ENCODE assay signal across 8 cellular contexts in genomic region chr4:76305033-76305687, GRCh38. TPM values are rescaled to one million over a fixed set of nuclear protein-coding genes. Genes with fewer than 3 reads are reported as not detected.
DNase-seq lines count a peak whose midpoint lies in the region; ATAC-seq and TF ChIP-seq lines count a peak whose summit lies in the region.

No MANE protein-coding gene starts in this region.

- CTCF ChIA-PET in BJ (lab: Yijun Ruan, JAX): interaction anchor here (1.0 to 3.9 kb wide), 2 partner anchors 7 to 125 kb away, joined by 3 to 44 read pairs; no protein-coding TSS in a partner anchor

- ATAC-seq in HG03025 (IDR thresholded peaks at IDR 0.05; ENCODE audit: low FRiP score, unreplicated experiment): no peak

- DNase-seq in BJ (ENCODE audit: low read depth): no peak
- DNase-seq in Kasumi-1 (lab: John Stamatoyannopoulos, UW): peak; percentile 57 to 64
- DNase-seq in chondrocyte (ENCODE audit: low spot score): no peak
- no peak for DNase-seq in stimulated activated CD4-positive, alpha-beta T cell treated with anti-CD3 and anti-CD28 coated beads, Interleukin-2, amount 100 ng/mL, for 24 hours
- DNase-seq in AG08396 (ENCODE audit: low spot score): no peak
- DNase-seq in anterior cingulate cortex (lab: John Stamatoyannopoulos, UW): no peak

- H3K27me3 Mint-ChIP-seq in chondrocyte (ENCODE audit: low read depth) (no peaks in the 10 kb centered on the region), nephron (ENCODE audit: low read depth) (peaks cover 12% of the 10 kb centered on the region)

- POLR2A ChIA-PET in BJ (lab: Charles Lee): no interaction called here

- H3K27ac Mint-ChIP-seq in chondrocyte (ENCODE audit: unreplicated experiment): peak overlapping the region; percentile 60
- peak overlapping the region in 1 of 3 experiments; percentile 48 for H3K27ac Mint-ChIP-seq in nephron

- H3K36me3 ChIP-seq in BJ (ENCODE audit: control insufficient read depth, insufficient read depth, low read length): peaks cover 4% of the 10 kb centered on the region

- peaks cover 59% of the 10 kb centered on the region for H3K4me1 Mint-ChIP-seq in chondrocyte (ENCODE audit: low read depth)
- peaks cover 43% of the 10 kb centered on the region for H3K4me1 Mint-ChIP-seq in nephron

- peak overlapping the region; percentile 87 for H3K4me3 ChIP-seq in BJ (ENCODE audit: low read depth, low read length)

- H3K27me3 ChIP-seq in BJ (ENCODE audit: control insufficient read depth, insufficient read depth, low read length): no peaks in the 10 kb centered on the region

- H3K9me3 Mint-ChIP-seq in chondrocyte (ENCODE audit: low read depth) (no peaks in the 10 kb centered on the region), nephron (peaks cover 3% of the 10 kb centered on the region)

- peak overlapping the region; percentile 93 for H3K4me3 Mint-ChIP-seq in chondrocyte (ENCODE audit: unreplicated experiment)
- peak overlapping the region; percentile 89 to 91 (median 89) for H3K4me3 Mint-ChIP-seq in nephron

- TF ChIP-seq CTCF in BJ (IDR thresholded peaks at IDR 0.05; ENCODE audit: insufficient read depth, low read depth, low read length) (no peak), chondrocyte (IDR thresholded peaks at IDR 0.05) (no peak), nephron (IDR thresholded peaks at IDR 0.05; ENCODE audit: unreplicated experiment in 3 of 3) (no peak)

- H3K36me3 Mint-ChIP-seq in chondrocyte (ENCODE audit: low read depth) (peaks cover 9% of the 10 kb centered on the region), nephron (ENCODE audit: low read depth) (peaks cover 9% of the 10 kb centered on the region)

RNA-seq across cellular contexts. Expression of gene STBD1, which starts 1.4 kb away (rescaled TPM):
- polyA plus RNA-seq in BJ (2011; rRNA removed): 4.2 and 4.4 TPM in 2 replicates
- polyA minus RNA-seq in BJ (2011; rRNA and poly(A)+ RNA removed): 2.7 and 3.4 TPM in 2 replicates
- total RNA-seq in chondrocyte: 3.6 to 15.0 TPM (median 12.9 TPM) in 3 replicates

RNA-seq across cellular contexts. Expression of gene FAM47E, which starts 53.6 kb away (rescaled TPM):
- 0.05 and 0.23 TPM in 2 replicates for polyA plus RNA-seq in BJ (2011; rRNA removed)
- polyA minus RNA-seq in BJ (2011; rRNA and poly(A)+ RNA removed): 0.46 TPM in 1 of 2 replicates, not detected in the other
- total RNA-seq in chondrocyte: 0.73 to 1.2 TPM (median 0.92 TPM) in 3 replicates

Comparison
In these comparisons a context has a peak if more than half of its experiments do, and no peak if none do; other contexts are left out.
1. DNase-seq: peak in Kasumi-1 (2 of 2); none in BJ (single experiment), chondrocyte (single experiment), stimulated activated CD4-positive, alpha-beta T cell treated with anti-CD3 and anti-CD28 coated beads, Interleukin-2, amount 100 ng/mL, for 24 hours (0 of 2), AG08396 (single experiment) and anterior cingulate cortex (0 of 58).